ENCODE assay signal across 24 cellular contexts in the genomic region with DNA sequence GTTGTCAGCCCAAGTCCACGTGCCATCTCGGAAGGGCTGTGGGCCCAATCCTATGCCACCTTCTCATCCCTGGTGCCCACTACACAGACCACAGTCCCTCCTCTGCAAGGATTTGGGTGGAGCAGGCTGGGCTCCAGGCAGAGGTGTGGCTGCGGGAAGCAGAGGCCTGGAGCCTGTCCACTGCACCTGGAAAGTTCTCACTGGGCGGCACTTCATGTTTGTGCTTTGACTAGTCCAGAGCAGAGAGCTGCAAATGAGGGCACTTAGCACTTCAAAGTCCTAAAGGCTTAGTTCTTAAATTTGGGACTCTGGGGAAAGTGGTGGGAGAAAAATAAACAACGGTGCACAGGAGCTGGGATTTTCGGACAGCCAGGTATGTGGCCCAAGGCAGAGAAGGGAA.
"Had no signal": no experiment of that assay in that cellular context is flagged by ENCODE, and none has a peak within 500 bp of the region (broad histone marks: within the 10 kb centered on the region; RNA-seq: fewer than 3 reads in every experiment).

No MANE protein-coding gene starts in this region.

- H3K4me3 ChIP-seq: coronary artery, dorsolateral prefrontal cortex, esophagus squamous epithelium, gastrocnemius medialis, heart right ventricle, left lung, lower lobe of right lung, mucosa of descending colon had no signal

- H3K4me1 ChIP-seq: esophagus squamous epithelium, gastrocnemius medialis, heart right ventricle, left lung, lower lobe of right lung had no signal

- H3K27me3 ChIP-seq: dorsolateral prefrontal cortex, esophagus squamous epithelium, gastrocnemius medialis, heart right ventricle, left lung had no signal

- H3K9me3 ChIP-seq: esophagus squamous epithelium, gastrocnemius medialis, heart right ventricle, left lung, lower lobe of right lung, mucosa of descending colon had no signal

- ATAC-seq: gastrocnemius medialis, heart right ventricle, left cardiac atrium, left lung, left ventricle myocardium superior, lower lobe of right lung, mucosa of descending colon had no signal

- DNase-seq: dermis blood vessel endothelial cell; dorsolateral prefrontal cortex; effector CD4-positive, alpha-beta T cell; effector memory CD4-positive, alpha-beta T cell; esophagus squamous epithelium; foreskin fibroblast; foreskin melanocyte; gastrocnemius medialis; glutamatergic neuron; head of caudate nucleus; heart right ventricle; hippocampal formation; left cardiac atrium; left ventricle myocardium superior; lower lobe of right lung; mesenchymal stem cell; mucosa of descending colon; naive B cell had no signal

- H3K36me3 ChIP-seq: esophagus squamous epithelium, gastrocnemius medialis, heart right ventricle, left lung, lower lobe of right lung had no signal

- FAIRE-seq: colon, endothelial cell of umbilical vein, islet of Langerhans, keratinocyte had no signal

- H3K27ac ChIP-seq: coronary artery, dorsolateral prefrontal cortex, esophagus squamous epithelium, gastrocnemius medialis, heart right ventricle, left lung, lower lobe of right lung had no signal
